In genomic region chr3:143825513-143825912, GRCh38 we compare ENCODE assay signal across 11 cellular contexts. TPM values are rescaled to one million over a fixed set of nuclear protein-coding genes. Genes with fewer than 3 reads are reported as not detected.
DNase-seq lines count a peak whose midpoint lies in the region; ATAC-seq, FAIRE-seq and TF ChIP-seq lines count a peak whose summit lies in the region.
"Had no signal": no experiment of that assay in that cellular context is flagged by ENCODE, and none has a peak within 500 bp of the region (broad histone marks: within the 10 kb centered on the region; RNA-seq: fewer than 3 reads in every experiment).

No MANE protein-coding gene starts in this region.

- TF ChIP-seq POLR2A in GM12892 (IDR thresholded peaks at IDR 0.05; ENCODE audit: low read depth, low read length) (no peak), endothelial cell of umbilical vein (IDR thresholded peaks at IDR 0.05; ENCODE audit: low read depth, low read length) (no peak)

- no peaks in the 10 kb centered on the region for H3K79me2 ChIP-seq in endothelial cell of umbilical vein (ENCODE audit: control insufficient read depth, insufficient read depth, low read length)
- no peaks in the 10 kb centered on the region for H3K79me2 ChIP-seq in SK-N-SH (ENCODE audit: insufficient read depth)

- H3K27ac ChIP-seq in endothelial cell of umbilical vein (ENCODE audit: insufficient read depth, low read depth, low read length) (no peak overlapping the region), SK-N-SH (ENCODE audit: low read depth in 2 of 2, low read length in 1 of 2) (no peak overlapping the region)
- H3K27ac ChIP-seq: foreskin keratinocyte, uterus had no signal

- H3K4me2 ChIP-seq in endothelial cell of umbilical vein (ENCODE audit: insufficient read depth, low read length), result peak overlapping the region; percentile 40
- H3K4me2 ChIP-seq in SK-N-SH, result no peak overlapping the region

- TF ChIP-seq RAD21 in SK-N-SH (IDR thresholded peaks at IDR 0.05; ENCODE audit: low read length), result no peak

- BruUV-seq in endothelial cell of umbilical vein (replicated peaks; lab: Mats Ljungman, UMichigan), result no TSS peak

- H3K36me3 ChIP-seq in endothelial cell of umbilical vein (ENCODE audit: control insufficient read depth in 2 of 2, extremely low read depth in 1 of 2, insufficient read depth in 2 of 2, low read length in 2 of 2) (no peaks in the 10 kb centered on the region), SK-N-SH (replicated peaks in 1 of 2; ENCODE audit: control insufficient read depth in 1 of 2, insufficient read depth in 2 of 2, low read length in 1 of 2) (no peaks in the 10 kb centered on the region)
- H3K36me3 ChIP-seq: MG63, uterus had no signal

- no peak for DNase-seq in GM12892 (ENCODE audit: insufficient read length)
- peak; percentile 23 for DNase-seq in endothelial cell of umbilical vein (ENCODE audit: low read depth, low spot score)
- no peak for DNase-seq in posterior cingulate gyrus
- no peak for DNase-seq in COLO829 (ENCODE audit: low spot score)
- no peak for DNase-seq in left colon
- DNase-seq in SK-N-SH, result no peak
- DNase-seq: foreskin keratinocyte, uterus had no signal

- TF ChIP-seq CTCF in endothelial cell of umbilical vein (IDR thresholded peaks at IDR 0.05; ENCODE audit: extremely low read depth in 1 of 2, insufficient read depth in 1 of 2, low read depth in 1 of 2, low read length in 2 of 2), result no peak
- no peak for TF ChIP-seq CTCF in SK-N-SH (IDR thresholded peaks at IDR 0.05)

- no peaks in the 10 kb centered on the region for H3F3A ChIP-seq in SK-N-SH (replicated peaks; ENCODE audit: insufficient read depth)

- ATAC-seq in GM19467 (IDR thresholded peaks at IDR 0.05; ENCODE audit: unreplicated experiment), result peak; percentile 74
- peak; percentile 79 for ATAC-seq in HG03354 (IDR thresholded peaks at IDR 0.05; ENCODE audit: poor library complexity, severe bottlenecking, unreplicated experiment)
- no peak for ATAC-seq in left colon
- ATAC-seq: foreskin keratinocyte had no signal

- CTCF ChIA-PET in endothelial cell of umbilical vein (lab: Charles Lee) (no interaction called here), SK-N-SH (lab: Yijun Ruan, JAX) (no interaction called here)

- WGBS in SK-N-SH (ENCODE audit: low lambda C conversion rate), result 3% methylated on average over 3 of the region's 3 CpGs

- H3K4me1 ChIP-seq in endothelial cell of umbilical vein (ENCODE audit: control insufficient read depth, extremely low read depth, insufficient read depth, low read length) (peaks cover 14% of the 10 kb centered on the region), SK-N-SH (ENCODE audit: control insufficient read depth in 1 of 2, insufficient read depth in 2 of 2, low read depth in 1 of 2, low read length in 1 of 2) (no peaks in the 10 kb centered on the region)
- H3K4me1 ChIP-seq: foreskin keratinocyte, uterus had no signal

- H3K4me3 ChIP-seq in endothelial cell of umbilical vein (replicated peaks in 1 of 3; ENCODE audit: insufficient read depth in 1 of 3, low read depth in 1 of 3, low read length in 3 of 3) (no peak overlapping the region), SK-N-SH (ENCODE audit: low read depth in 2 of 2, low read length in 1 of 2) (no peak overlapping the region)
- H3K4me3 ChIP-seq: MG63, uterus had no signal

- no peaks in the 10 kb centered on the region for H3K9me1 ChIP-seq in endothelial cell of umbilical vein (replicated peaks; ENCODE audit: control insufficient read depth, extremely low read depth, insufficient read depth, low read length)

- H3K9me3 ChIP-seq in endothelial cell of umbilical vein (replicated peaks; ENCODE audit: control insufficient read depth, insufficient read depth, low read length) (no peaks in the 10 kb centered on the region), SK-N-SH (no peaks in the 10 kb centered on the region)
- H3K9me3 ChIP-seq: MG63, uterus had no signal

- H3K9ac ChIP-seq in endothelial cell of umbilical vein (replicated peaks; ENCODE audit: extremely low read depth, insufficient read depth, low read length), result no peak overlapping the region
- H3K9ac ChIP-seq in SK-N-SH, result no peak overlapping the region

- TF ChIP-seq EP300 in SK-N-SH (IDR thresholded peaks at IDR 0.05; ENCODE audit: borderline replicate concordance in 1 of 2, low read depth in 1 of 2, low read length in 1 of 2), result no peak

- H4K20me1 ChIP-seq in endothelial cell of umbilical vein (replicated peaks; ENCODE audit: control insufficient read depth, extremely low read depth, insufficient read depth, low read length) (no peaks in the 10 kb centered on the region), SK-N-SH (ENCODE audit: insufficient read depth) (no peaks in the 10 kb centered on the region)

- POLR2A ChIA-PET in endothelial cell of umbilical vein (lab: Charles Lee) (no interaction called here), SK-N-SH (lab: Yijun Ruan, JAX) (no interaction called here)

- no peaks in the 10 kb centered on the region for H3K27me3 ChIP-seq in endothelial cell of umbilical vein (ENCODE audit: control insufficient read depth in 2 of 2, insufficient read depth in 2 of 2, low read length in 2 of 2)
- H3K27me3 ChIP-seq in SK-N-SH (ENCODE audit: insufficient read depth), result no peaks in the 10 kb centered on the region
- H3K27me3 ChIP-seq: foreskin keratinocyte, MG63, uterus had no signal

- intact Hi-C loops in endothelial cell of umbilical vein (cut with micrococcal nuclease) (no loop called here), posterior cingulate gyrus (cut with DNase I) (no loop called here), left colon (cut with DNase I, micrococcal nuclease) (no loop called here)

- H3K9me2 ChIP-seq in SK-N-SH, result no peaks in the 10 kb centered on the region

- FAIRE-seq in GM12892 (lab: Jason Lieb, UNC), result peak; percentile 69
- peak; percentile 42 for FAIRE-seq in endothelial cell of umbilical vein (lab: Jason Lieb, UNC)

- dilution Hi-C loops in endothelial cell of umbilical vein (cut with MboI; ENCODE audit: extremely low pct_ligation_motif_present, low sequenced_read_pairs), result no loop called here

- H2AFZ ChIP-seq in endothelial cell of umbilical vein (ENCODE audit: low read depth, low read length), result no peak overlapping the region
- H2AFZ ChIP-seq in SK-N-SH (ENCODE audit: low read depth), result no peak overlapping the region

TF ChIP-seq in endothelial cell of umbilical vein, 7 proteins besides CTCF, POLR2A, EP300 and RAD21:
- TF ChIP-seq GATA2 (IDR thresholded peaks at IDR 0.05; ENCODE audit: insufficient read depth, insufficient read length, low read depth, low read length) (peak; percentile 52), EZH2 (IDR thresholded peaks at IDR 0.05; ENCODE audit: borderline replicate concordance, low read depth, low read length, severe bottlenecking) (no peak)

TF ChIP-seq in SK-N-SH, 30 proteins besides CTCF, POLR2A, EP300 and RAD21:
- no peak for TF ChIP-seq YY1 (IDR thresholded peaks at IDR 0.05; ENCODE audit: low read depth)
- TF ChIP-seq FOXJ3 (CRISPR knock-in tag; IDR thresholded peaks at IDR 0.05), result no peak
- TF ChIP-seq, protein P1, sequence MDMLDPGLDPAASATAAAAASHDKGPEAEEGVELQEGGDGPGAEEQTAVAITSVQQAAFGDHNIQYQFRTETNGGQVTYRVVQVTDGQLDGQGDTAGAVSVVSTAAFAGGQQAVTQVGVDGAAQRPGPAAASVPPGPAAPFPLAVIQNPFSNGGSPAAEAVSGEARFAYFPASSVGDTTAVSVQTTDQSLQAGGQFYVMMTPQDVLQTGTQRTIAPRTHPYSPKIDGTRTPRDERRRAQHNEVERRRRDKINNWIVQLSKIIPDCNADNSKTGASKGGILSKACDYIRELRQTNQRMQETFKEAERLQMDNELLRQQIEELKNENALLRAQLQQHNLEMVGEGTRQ (IDR thresholded peaks at IDR 0.05; ENCODE audit: borderline replicate concordance, low read depth, low read length), result no peak
- no peak for TF ChIP-seq RCOR1 (IDR thresholded peaks at IDR 0.05; ENCODE audit: low read length)

RNA-seq across cellular contexts. Expression of gene SLC9A9, which starts 22.8 kb away (rescaled TPM):
- polyA plus RNA-seq in GM12892 (2012; ENCODE audit: missing spikeins), result 19.0 TPM
- 1.3 and 1.5 TPM in 2 replicates for total RNA-seq in endothelial cell of umbilical vein
- polyA plus RNA-seq in endothelial cell of umbilical vein, result 1.8 TPM in 2 replicates
- 1.2 and 1.5 TPM in 2 replicates for polyA plus RNA-seq in endothelial cell of umbilical vein (2011; cell fraction: cytosol; rRNA removed)
- polyA plus RNA-seq in endothelial cell of umbilical vein (2011; cell fraction: nucleus; rRNA removed), result 2.1 and 2.3 TPM in 2 replicates
- polyA plus RNA-seq in endothelial cell of umbilical vein (2012), result 0.16 and 0.59 TPM in 2 replicates
- 5.3 and 15.1 TPM in 2 replicates for polyA minus RNA-seq in endothelial cell of umbilical vein
- polyA minus RNA-seq in endothelial cell of umbilical vein (2011; cell fraction: cytosol; rRNA and poly(A)+ RNA removed), result not detected
- polyA minus RNA-seq in endothelial cell of umbilical vein (2011; cell fraction: nucleus; rRNA and poly(A)+ RNA removed), result 13.7 and 19.2 TPM in 2 replicates
- 1 to 10 TPM; 2.7 to 7.4 TPM for total RNA-seq in left colon
- polyA plus RNA-seq in SK-N-SH (2012; rRNA removed), result 0.05 TPM in 1 of 2 replicates, not detected in the other
- polyA plus RNA-seq in SK-N-SH (2012; cell fraction: cytosol; rRNA removed), result 0.05 TPM in 2 replicates
- polyA plus RNA-seq in SK-N-SH (2012; cell fraction: nucleus; rRNA removed), result 0.04 TPM in 1 of 2 replicates, not detected in the other
